In genomic region chr1:91098299-91098901, GRCh38 we compare ENCODE assay signal across 21 cellular contexts.
DNase-seq lines count a peak whose midpoint lies in the region; ATAC-seq and TF ChIP-seq lines count a peak whose summit lies in the region.
"Had no signal": no experiment of that assay in that cellular context is flagged by ENCODE, and none has a peak within 500 bp of the region (broad histone marks: within the 10 kb centered on the region; RNA-seq: fewer than 3 reads in every experiment).

No MANE protein-coding gene starts in this region.

- peak; percentile 74 for DNase-seq in Daoy (ENCODE audit: low read depth)
- DNase-seq in HS-27A (ENCODE audit: low read depth) = peak; percentile 14
- no peak for DNase-seq in upper lobe of right lung
- DNase-seq: activated effector memory CD4-positive, alpha-beta T cell treated with anti-CD3 and anti-CD28 coated beads, Interleukin-2, amount 50 U/mL, for 16 hours; C1 segment of cervical spinal cord; cortex of kidney; heart right ventricle; IMR-90; kidney glomerular epithelial cell; NCI-H1105; NCI-H345; pancreas; spleen; stimulated activated naive CD8-positive, alpha-beta T cell treated with anti-CD3 and anti-CD28 coated beads, Interleukin-15, amount 100 ng/mL, for 72 hours; SW 1271 had no signal

- H3K9me3 ChIP-seq in mesodermal cell (ENCODE audit: control insufficient read depth, low read length) (no peaks in the 10 kb centered on the region), upper lobe of right lung (no peaks in the 10 kb centered on the region), gastroesophageal sphincter (no peaks in the 10 kb centered on the region)
- H3K9me3 ChIP-seq: heart right ventricle, pancreas, spleen, vagina had no signal

- H3K4me3 ChIP-seq in mesodermal cell (ENCODE audit: extremely low read depth, insufficient read depth, low read length, poor library complexity, severe bottlenecking) (no peak overlapping the region), upper lobe of right lung (no peak overlapping the region), gastroesophageal sphincter (no peak overlapping the region)
- H3K4me3 ChIP-seq: heart right ventricle, pancreas, spleen, vagina had no signal

- peak; percentile 78 for ATAC-seq in SK-N-SH treated with all-trans-retinoic acid at 6 μM for 48 hours
- ATAC-seq in upper lobe of right lung = no peak
- no peak for ATAC-seq in gastroesophageal sphincter
- no peak for ATAC-seq in GM18498 (IDR thresholded peaks at IDR 0.05; ENCODE audit: unreplicated experiment)
- ATAC-seq: esophagus mucosa; heart right ventricle; pancreas; stimulated activated naive CD8-positive, alpha-beta T cell treated with anti-CD3 and anti-CD28 coated beads, Interleukin-15, amount 100 ng/mL, for 72 hours had no signal

- TF ChIP-seq CTCF in upper lobe of right lung (IDR thresholded peaks at IDR 0.05) (no peak), gastroesophageal sphincter (IDR thresholded peaks at IDR 0.05) (no peak)

- H3K36me3 ChIP-seq in mesodermal cell (ENCODE audit: control insufficient read depth, insufficient read depth, low read length) (no peaks in the 10 kb centered on the region), upper lobe of right lung (no peaks in the 10 kb centered on the region), gastroesophageal sphincter (no peaks in the 10 kb centered on the region)
- H3K36me3 ChIP-seq: heart right ventricle, pancreas, spleen, vagina had no signal

- TF ChIP-seq POLR2A in gastroesophageal sphincter (IDR thresholded peaks at IDR 0.05) = no peak

- H3K27ac ChIP-seq in mesodermal cell (ENCODE audit: low read depth, low read length, severe bottlenecking) (peak overlapping the region; percentile 94), upper lobe of right lung (no peak overlapping the region), gastroesophageal sphincter (no peak overlapping the region)
- H3K27ac ChIP-seq: heart right ventricle, pancreas, spleen, vagina had no signal

- no peak for TF ChIP-seq EP300 in gastroesophageal sphincter (IDR thresholded peaks at IDR 0.05)

- H3K27me3 ChIP-seq in upper lobe of right lung = no peaks in the 10 kb centered on the region
- H3K27me3 ChIP-seq in gastroesophageal sphincter = peaks cover 6% of the 10 kb centered on the region
- H3K27me3 ChIP-seq: pancreas, vagina had no signal

- H3K4me1 ChIP-seq in mesodermal cell (ENCODE audit: control insufficient read depth, insufficient read depth, low read length, poor library complexity, severe bottlenecking) (peaks cover 33% of the 10 kb centered on the region), upper lobe of right lung (peaks cover 4% of the 10 kb centered on the region), gastroesophageal sphincter (no peaks in the 10 kb centered on the region)
- H3K4me1 ChIP-seq: pancreas, vagina had no signal

- WGBS in mesodermal cell (ENCODE audit: insufficient coverage in 2 of 2), 2 experiments = 44 to 54% methylated on average over 2 to 3 of the region's 3 CpGs
- 55 to 80% methylated on average over 1 to 3 of the region's 3 CpGs for WGBS in gastroesophageal sphincter (ENCODE audit: low coverage in 1 of 2), 2 donors

- intact Hi-C loops in upper lobe of right lung (cut with DNase I) = no loop called here

TF ChIP-seq in SK-N-SH treated with all-trans-retinoic acid at 6 μM for 48 hours, 23 proteins besides CTCF, POLR2A, EP300 and RAD21:
- no peak for TF ChIP-seq ZNF565 (CRISPR knock-in tag; conservative IDR thresholded peaks at IDR 0.05; ENCODE audit: low read depth)
- 0 out of 2 replicates have a peak, but pooled peaks have one; percentile 25 for TF ChIP-seq ZFP3 (CRISPR knock-in tag; IDR thresholded peaks at IDR 0.05)
- TF ChIP-seq ISL1 (CRISPR knock-in tag; IDR thresholded peaks at IDR 0.05) = peak; percentile 67
- peak; percentile 75 for TF ChIP-seq CREB5 (CRISPR knock-in tag; IDR thresholded peaks at IDR 0.05; ENCODE audit: low read depth)
